Comparison of ENCODE assay signal across 3 cellular contexts in the genomic region with DNA sequence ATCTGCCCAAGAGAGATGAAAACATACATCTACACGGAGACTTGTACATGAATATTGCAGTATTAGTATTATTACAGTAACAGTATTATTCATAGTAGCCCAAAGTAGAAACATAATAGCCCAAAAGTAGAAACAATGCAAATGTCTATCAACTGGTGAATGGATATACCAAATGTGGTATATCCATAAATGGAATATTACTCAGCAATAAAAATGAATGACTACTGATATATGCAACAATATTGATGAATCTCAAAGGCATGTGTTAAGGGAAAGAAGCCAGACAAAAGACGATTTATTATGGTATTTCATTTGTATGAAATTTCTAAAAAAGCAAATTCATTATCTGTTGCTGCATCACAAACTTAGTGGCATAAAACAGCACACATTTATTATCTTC.
TF ChIP-seq lines count a peak whose summit lies in the region.

No MANE protein-coding gene starts in this region.

TF ChIP-seq in SK-N-SH treated with all-trans-retinoic acid at 6 μM for 48 hours, 23 proteins besides CTCF, POLR2A, EP300 and RAD21:
- peak; percentile 99 for TF ChIP-seq ZNF8 (CRISPR knock-in tag; IDR thresholded peaks at IDR 0.05)
- TF ChIP-seq PPARA (CRISPR knock-in tag; IDR thresholded peaks at IDR 0.05; ENCODE audit: borderline replicate concordance), result no peak
- TF ChIP-seq, protein P1, sequence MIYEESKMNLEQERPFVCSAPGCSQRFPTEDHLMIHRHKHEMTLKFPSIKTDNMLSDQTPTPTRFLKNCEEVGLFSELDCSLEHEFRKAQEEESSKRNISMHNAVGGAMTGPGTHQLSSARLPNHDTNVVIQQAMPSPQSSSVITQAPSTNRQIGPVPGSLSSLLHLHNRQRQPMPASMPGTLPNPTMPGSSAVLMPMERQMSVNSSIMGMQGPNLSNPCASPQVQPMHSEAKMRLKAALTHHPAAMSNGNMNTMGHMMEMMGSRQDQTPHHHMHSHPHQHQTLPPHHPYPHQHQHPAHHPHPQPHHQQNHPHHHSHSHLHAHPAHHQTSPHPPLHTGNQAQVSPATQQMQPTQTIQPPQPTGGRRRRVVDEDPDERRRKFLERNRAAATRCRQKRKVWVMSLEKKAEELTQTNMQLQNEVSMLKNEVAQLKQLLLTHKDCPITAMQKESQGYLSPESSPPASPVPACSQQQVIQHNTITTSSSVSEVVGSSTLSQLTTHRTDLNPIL (CRISPR knock-in tag; IDR thresholded peaks at IDR 0.05; ENCODE audit: low read depth), result no peak
- no peak for TF ChIP-seq ZFP3 (CRISPR knock-in tag; IDR thresholded peaks at IDR 0.05)

TF ChIP-seq in SK-N-SH, 30 proteins besides CTCF, POLR2A, EP300 and RAD21:
- TF ChIP-seq FOSL2 (IDR thresholded peaks at IDR 0.05; ENCODE audit: borderline replicate concordance, low read depth), result no peak

TF ChIP-seq in K562, 482 proteins besides CTCF, POLR2A, EP300 and RAD21:
- peak; percentile 45; the same call in 1 of the 2 replicates for TF ChIP-seq ZNF316 (IDR thresholded peaks at IDR 0.05)
- 0 out of 3 replicates have a peak, but pooled peaks of 1 of the 2 experiments have one; percentile 38 for TF ChIP-seq CBX3 (IDR thresholded peaks at IDR 0.05; ENCODE audit: borderline replicate concordance in 1 of 2, low read length in 2 of 2)
- no peak for TF ChIP-seq HDAC1 (IDR thresholded peaks at IDR 0.05)
- TF ChIP-seq ZNF589 (CRISPR knock-in tag; IDR thresholded peaks at IDR 0.05; ENCODE audit: low read depth), result no peak
- TF ChIP-seq GTF2E2 (tag; IDR thresholded peaks at IDR 0.05), result no peak
- peak; percentile 87 for TF ChIP-seq RBM25 (IDR thresholded peaks at IDR 0.05; ENCODE audit: low read depth, low read length, severe bottlenecking)
- TF ChIP-seq, protein P2, sequence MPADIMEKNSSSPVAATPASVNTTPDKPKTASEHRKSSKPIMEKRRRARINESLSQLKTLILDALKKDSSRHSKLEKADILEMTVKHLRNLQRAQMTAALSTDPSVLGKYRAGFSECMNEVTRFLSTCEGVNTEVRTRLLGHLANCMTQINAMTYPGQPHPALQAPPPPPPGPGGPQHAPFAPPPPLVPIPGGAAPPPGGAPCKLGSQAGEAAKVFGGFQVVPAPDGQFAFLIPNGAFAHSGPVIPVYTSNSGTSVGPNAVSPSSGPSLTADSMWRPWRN (IDR thresholded peaks at IDR 0.05; ENCODE audit: low read depth), result no peak
- no peak for TF ChIP-seq TARDBP (IDR thresholded peaks at IDR 0.05)
- peak in 1 of 2 experiments; percentile 18; a peak in 1 of 4 replicates for TF ChIP-seq TRIM24 (IDR thresholded peaks at IDR 0.05)
- peak; percentile 81 for TF ChIP-seq ZNF146 (CRISPR knock-in tag; IDR thresholded peaks at IDR 0.05; ENCODE audit: unreplicated experiment)
- peak in 1 of 2 experiments; percentile 31; a peak in 1 of 4 replicates for TF ChIP-seq KDM1A (IDR thresholded peaks at IDR 0.05)
- no peak for TF ChIP-seq RBM39 (optimal IDR thresholded peaks at IDR 0.05; ENCODE audit: low read depth, low read length)
- no peak for TF ChIP-seq HEY1 (CRISPR knock-in tag; IDR thresholded peaks at IDR 0.05; ENCODE audit: borderline replicate concordance)
- TF ChIP-seq, protein P3, sequence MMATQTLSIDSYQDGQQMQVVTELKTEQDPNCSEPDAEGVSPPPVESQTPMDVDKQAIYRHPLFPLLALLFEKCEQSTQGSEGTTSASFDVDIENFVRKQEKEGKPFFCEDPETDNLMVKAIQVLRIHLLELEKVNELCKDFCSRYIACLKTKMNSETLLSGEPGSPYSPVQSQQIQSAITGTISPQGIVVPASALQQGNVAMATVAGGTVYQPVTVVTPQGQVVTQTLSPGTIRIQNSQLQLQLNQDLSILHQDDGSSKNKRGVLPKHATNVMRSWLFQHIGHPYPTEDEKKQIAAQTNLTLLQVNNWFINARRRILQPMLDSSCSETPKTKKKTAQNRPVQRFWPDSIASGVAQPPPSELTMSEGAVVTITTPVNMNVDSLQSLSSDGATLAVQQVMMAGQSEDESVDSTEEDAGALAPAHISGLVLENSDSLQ (IDR thresholded peaks at IDR 0.05), result no peak
- peak; percentile 44; the same call in 1 of the 2 replicates for TF ChIP-seq BCOR (IDR thresholded peaks at IDR 0.05)
- TF ChIP-seq ZNF311 (CRISPR knock-in tag; IDR thresholded peaks at IDR 0.05), result no peak
- TF ChIP-seq PCBP1 (IDR thresholded peaks at IDR 0.05; ENCODE audit: low read depth, low read length, poor library complexity, severe bottlenecking), result no peak
- TF ChIP-seq PHB2 (IDR thresholded peaks at IDR 0.05; ENCODE audit: low read depth), result no peak
- TF ChIP-seq, protein P4, sequence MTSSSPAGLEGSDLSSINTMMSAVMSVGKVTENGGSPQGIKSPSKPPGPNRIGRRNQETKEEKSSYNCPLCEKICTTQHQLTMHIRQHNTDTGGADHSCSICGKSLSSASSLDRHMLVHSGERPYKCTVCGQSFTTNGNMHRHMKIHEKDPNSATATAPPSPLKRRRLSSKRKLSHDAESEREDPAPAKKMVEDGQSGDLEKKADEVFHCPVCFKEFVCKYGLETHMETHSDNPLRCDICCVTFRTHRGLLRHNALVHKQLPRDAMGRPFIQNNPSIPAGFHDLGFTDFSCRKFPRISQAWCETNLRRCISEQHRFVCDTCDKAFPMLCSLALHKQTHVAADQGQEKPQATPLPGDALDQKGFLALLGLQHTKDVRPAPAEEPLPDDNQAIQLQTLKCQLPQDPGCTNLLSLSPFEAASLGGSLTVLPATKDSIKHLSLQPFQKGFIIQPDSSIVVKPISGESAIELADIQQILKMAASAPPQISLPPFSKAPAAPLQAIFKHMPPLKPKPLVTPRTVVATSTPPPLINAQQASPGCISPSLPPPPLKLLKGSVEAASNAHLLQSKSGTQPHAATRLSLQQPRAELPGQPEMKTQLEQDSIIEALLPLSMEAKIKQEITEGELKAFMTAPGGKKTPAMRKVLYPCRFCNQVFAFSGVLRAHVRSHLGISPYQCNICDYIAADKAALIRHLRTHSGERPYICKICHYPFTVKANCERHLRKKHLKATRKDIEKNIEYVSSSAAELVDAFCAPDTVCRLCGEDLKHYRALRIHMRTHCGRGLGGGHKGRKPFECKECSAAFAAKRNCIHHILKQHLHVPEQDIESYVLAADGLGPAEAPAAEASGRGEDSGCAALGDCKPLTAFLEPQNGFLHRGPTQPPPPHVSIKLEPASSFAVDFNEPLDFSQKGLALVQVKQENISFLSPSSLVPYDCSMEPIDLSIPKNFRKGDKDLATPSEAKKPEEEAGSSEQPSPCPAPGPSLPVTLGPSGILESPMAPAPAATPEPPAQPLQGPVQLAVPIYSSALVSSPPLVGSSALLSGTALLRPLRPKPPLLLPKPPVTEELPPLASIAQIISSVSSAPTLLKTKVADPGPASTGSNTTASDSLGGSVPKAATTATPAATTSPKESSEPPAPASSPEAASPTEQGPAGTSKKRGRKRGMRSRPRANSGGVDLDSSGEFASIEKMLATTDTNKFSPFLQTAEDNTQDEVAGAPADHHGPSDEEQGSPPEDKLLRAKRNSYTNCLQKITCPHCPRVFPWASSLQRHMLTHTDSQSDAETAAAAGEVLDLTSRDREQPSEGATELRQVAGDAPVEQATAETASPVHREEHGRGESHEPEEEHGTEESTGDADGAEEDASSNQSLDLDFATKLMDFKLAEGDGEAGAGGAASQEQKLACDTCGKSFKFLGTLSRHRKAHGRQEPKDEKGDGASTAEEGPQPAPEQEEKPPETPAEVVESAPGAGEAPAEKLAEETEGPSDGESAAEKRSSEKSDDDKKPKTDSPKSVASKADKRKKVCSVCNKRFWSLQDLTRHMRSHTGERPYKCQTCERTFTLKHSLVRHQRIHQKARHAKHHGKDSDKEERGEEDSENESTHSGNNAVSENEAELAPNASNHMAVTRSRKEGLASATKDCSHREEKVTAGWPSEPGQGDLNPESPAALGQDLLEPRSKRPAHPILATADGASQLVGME (CRISPR knock-in tag; IDR thresholded peaks at IDR 0.05), result no peak
- 0 out of 2 replicates have a peak, but pooled peaks have one; percentile 50 for TF ChIP-seq TRIM28 (IDR thresholded peaks at IDR 0.05)
